ENCODE assay signal across 17 cellular contexts in the genomic region with DNA sequence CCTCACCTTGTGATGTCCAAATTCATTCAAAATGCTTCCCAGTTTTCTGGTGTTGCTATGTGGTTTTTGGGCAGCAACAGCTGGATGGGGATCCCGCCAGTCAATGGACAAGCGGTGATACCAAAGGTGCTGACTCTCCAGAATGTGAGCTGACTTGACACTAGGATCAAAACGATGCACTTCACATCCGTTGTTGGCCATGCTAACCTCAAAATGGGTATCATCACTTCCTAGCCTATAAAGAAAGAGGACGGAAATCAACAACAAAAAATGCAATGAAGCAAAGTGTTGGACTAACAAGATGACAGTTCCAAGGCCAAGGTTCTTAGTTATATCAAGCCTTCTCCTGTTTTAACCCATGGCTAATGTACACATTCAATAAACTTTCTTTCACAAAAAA. TPM values are rescaled to one million over a fixed set of nuclear protein-coding genes. Genes with fewer than 3 reads are reported as not detected.
DNase-seq lines count a peak whose midpoint lies in the region; ATAC-seq, FAIRE-seq and TF ChIP-seq lines count a peak whose summit lies in the region.
"Had no signal": no experiment of that assay in that cellular context is flagged by ENCODE, and none has a peak within 500 bp of the region (broad histone marks: within the 10 kb centered on the region; RNA-seq: fewer than 3 reads in every experiment).

No MANE protein-coding gene starts in this region.

- DNase-seq in CD4-positive, alpha-beta memory T cell, result peak in 2 of 5 donors; percentile 0 to 8
- no peak for DNase-seq in D721Med (ENCODE audit: insufficient read length, low spot score)
- no peak for DNase-seq in central memory CD8-positive, alpha-beta T cell (ENCODE audit: low spot score in 2 of 2)
- DNase-seq in stimulated activated effector memory CD8-positive, alpha-beta T cell treated with anti-CD3 and anti-CD28 coated beads, Interleukin-12 subunit alpha, Interleukin-12 subunit beta, amount 100 ng/mL, for 72 hours (ENCODE audit: low spot score in 2 of 2), result no peak
- DNase-seq in activated CD8-positive, alpha-beta T cell treated with anti-CD3 and anti-CD28 coated beads for 36 hours, result no peak
- no peak for DNase-seq in NCI-H526 treated with DMSO at 0.1 percent for 48 hours (lab: John Stamatoyannopoulos, UW)
- DNase-seq: BE2C, DMS 273 treated with DMSO at 0.1 percent for 48 hours, GM23248, IMR-90 had no signal

- no peak for TF ChIP-seq CTCF in D721Med (IDR thresholded peaks at IDR 0.05; ENCODE audit: insufficient read depth, missing control alignments)
- no peak for TF ChIP-seq CTCF in activated CD8-positive, alpha-beta T cell treated with anti-CD3 and anti-CD28 coated beads for 36 hours (IDR thresholded peaks at IDR 0.05)

- no peak overlapping the region for H3K4me3 ChIP-seq in CD4-positive, alpha-beta memory T cell (ENCODE audit: low read length in 2 of 2)
- H3K4me3 ChIP-seq: GM23248 had no signal

- peaks cover 0 to 14% (median 3%) of the 10 kb centered on the region in 4 donors for H3K4me1 Mint-ChIP-seq in CD4-positive, alpha-beta memory T cell
- peaks cover 6% of the 10 kb centered on the region for H3K4me1 Mint-ChIP-seq in central memory CD8-positive, alpha-beta T cell
- peaks cover 4% of the 10 kb centered on the region for H3K4me1 Mint-ChIP-seq in stimulated activated effector memory CD8-positive, alpha-beta T cell treated with anti-CD3 and anti-CD28 coated beads, Interleukin-12 subunit alpha, Interleukin-12 subunit beta, amount 100 ng/mL, for 72 hours
- peaks cover 25% of the 10 kb centered on the region for H3K4me1 Mint-ChIP-seq in activated CD8-positive, alpha-beta T cell treated with anti-CD3 and anti-CD28 coated beads for 36 hours (ENCODE audit: low read depth)

- H3K4me1 ChIP-seq in CD4-positive, alpha-beta memory T cell (ENCODE audit: insufficient read depth, low read length), result no peaks in the 10 kb centered on the region
- H3K4me1 ChIP-seq: BE2C had no signal

- H3K36me3 Mint-ChIP-seq in CD4-positive, alpha-beta memory T cell, result no peaks in the 10 kb centered on the region
- H3K36me3 Mint-ChIP-seq in central memory CD8-positive, alpha-beta T cell (ENCODE audit: insufficient read depth), result peaks cover 2% of the 10 kb centered on the region
- no peaks in the 10 kb centered on the region for H3K36me3 Mint-ChIP-seq in stimulated activated effector memory CD8-positive, alpha-beta T cell treated with anti-CD3 and anti-CD28 coated beads, Interleukin-12 subunit alpha, Interleukin-12 subunit beta, amount 100 ng/mL, for 72 hours
- no peaks in the 10 kb centered on the region for H3K36me3 Mint-ChIP-seq in activated CD8-positive, alpha-beta T cell treated with anti-CD3 and anti-CD28 coated beads for 36 hours (ENCODE audit: low read depth)

- POLR2A ChIA-PET in CD4-positive, alpha-beta memory T cell (lab: Charles Lee; ENCODE audit: partially characterized antibody), result no interaction called here
- POLR2A ChIA-PET in activated CD8-positive, alpha-beta T cell treated with anti-CD3 and anti-CD28 coated beads for 36 hours (lab: Charles Lee), result no interaction called here

- no peaks in the 10 kb centered on the region for H3K36me3 ChIP-seq in CD4-positive, alpha-beta memory T cell (ENCODE audit: insufficient read depth, low read length)
- H3K36me3 ChIP-seq: BE2C had no signal

- FAIRE-seq in D721Med (lab: Jason Lieb, UNC), result peak; percentile 68
- FAIRE-seq: A204.1, H54 had no signal

- ATAC-seq in central memory CD8-positive, alpha-beta T cell (replicated peaks; ENCODE audit: extremely low read depth, poor library complexity, severe bottlenecking), result no peak
- ATAC-seq in stimulated activated effector memory CD8-positive, alpha-beta T cell treated with anti-CD3 and anti-CD28 coated beads, Interleukin-12 subunit alpha, Interleukin-12 subunit beta, amount 100 ng/mL, for 72 hours, result peak; percentile 54
- no peak for ATAC-seq in activated CD8-positive, alpha-beta T cell treated with anti-CD3 and anti-CD28 coated beads for 36 hours
- ATAC-seq in HG03025 (IDR thresholded peaks at IDR 0.05; ENCODE audit: low FRiP score, unreplicated experiment), result no peak
- ATAC-seq: HCT116 had no signal

- no peak overlapping the region for H3K27ac ChIP-seq in CD4-positive, alpha-beta memory T cell (ENCODE audit: low read depth, low read length)
- H3K27ac ChIP-seq: C4-2B, GM23248 had no signal

- H3K4me3 Mint-ChIP-seq in CD4-positive, alpha-beta memory T cell, result peak overlapping the region in 7 of 8 donors; percentile 52 to 73 (median 60)
- H3K4me3 Mint-ChIP-seq in central memory CD8-positive, alpha-beta T cell, result peak overlapping the region; percentile 27
- H3K4me3 Mint-ChIP-seq in stimulated activated effector memory CD8-positive, alpha-beta T cell treated with anti-CD3 and anti-CD28 coated beads, Interleukin-12 subunit alpha, Interleukin-12 subunit beta, amount 100 ng/mL, for 72 hours, result no peak overlapping the region
- no peak overlapping the region for H3K4me3 Mint-ChIP-seq in activated CD8-positive, alpha-beta T cell treated with anti-CD3 and anti-CD28 coated beads for 36 hours

- peak overlapping the region in 1 of 7 donors; percentile 28 for H3K27ac Mint-ChIP-seq in CD4-positive, alpha-beta memory T cell
- H3K27ac Mint-ChIP-seq in central memory CD8-positive, alpha-beta T cell (ENCODE audit: low read depth), result no peak overlapping the region
- H3K27ac Mint-ChIP-seq in stimulated activated effector memory CD8-positive, alpha-beta T cell treated with anti-CD3 and anti-CD28 coated beads, Interleukin-12 subunit alpha, Interleukin-12 subunit beta, amount 100 ng/mL, for 72 hours, result no peak overlapping the region
- H3K27ac Mint-ChIP-seq in activated CD8-positive, alpha-beta T cell treated with anti-CD3 and anti-CD28 coated beads for 36 hours, result no peak overlapping the region

- peaks cover 22 to 26% of the 10 kb centered on the region in 2 donors for H3K27me3 Mint-ChIP-seq in CD4-positive, alpha-beta memory T cell
- peaks cover 26% of the 10 kb centered on the region for H3K27me3 Mint-ChIP-seq in central memory CD8-positive, alpha-beta T cell
- no peaks in the 10 kb centered on the region for H3K27me3 Mint-ChIP-seq in activated CD8-positive, alpha-beta T cell treated with anti-CD3 and anti-CD28 coated beads for 36 hours

- H3K9me3 ChIP-seq in CD4-positive, alpha-beta memory T cell (ENCODE audit: control insufficient read depth in 1 of 2, low read length in 2 of 2), result no peaks in the 10 kb centered on the region
- H3K9me3 ChIP-seq: BE2C had no signal

- intact Hi-C loops in CD4-positive, alpha-beta memory T cell (cut with micrococcal nuclease), result no loop called here
- intact Hi-C loops in activated CD8-positive, alpha-beta T cell treated with anti-CD3 and anti-CD28 coated beads for 36 hours (cut with micrococcal nuclease), result no loop called here

- CTCF ChIA-PET in CD4-positive, alpha-beta memory T cell (lab: Charles Lee; ENCODE audit: partially characterized antibody), result no interaction called here
- CTCF ChIA-PET in activated CD8-positive, alpha-beta T cell treated with anti-CD3 and anti-CD28 coated beads for 36 hours (lab: Charles Lee), result no interaction called here

- no peaks in the 10 kb centered on the region for H3K9me3 Mint-ChIP-seq in CD4-positive, alpha-beta memory T cell
- no peaks in the 10 kb centered on the region for H3K9me3 Mint-ChIP-seq in central memory CD8-positive, alpha-beta T cell
- no peaks in the 10 kb centered on the region for H3K9me3 Mint-ChIP-seq in stimulated activated effector memory CD8-positive, alpha-beta T cell treated with anti-CD3 and anti-CD28 coated beads, Interleukin-12 subunit alpha, Interleukin-12 subunit beta, amount 100 ng/mL, for 72 hours
- no peaks in the 10 kb centered on the region for H3K9me3 Mint-ChIP-seq in activated CD8-positive, alpha-beta T cell treated with anti-CD3 and anti-CD28 coated beads for 36 hours

- no peaks in the 10 kb centered on the region for H3K27me3 ChIP-seq in CD4-positive, alpha-beta memory T cell (ENCODE audit: insufficient read depth, low read length)
- H3K27me3 ChIP-seq: BE2C had no signal

RNA-seq across cellular contexts. Expression of gene METTL24, which starts 59.2 kb away (rescaled TPM):
- under 1 TPM; 0.29 to 0.39 TPM for total RNA-seq in CD4-positive, alpha-beta memory T cell
- under 1 TPM in 1 of 2 donors, not detected in 1; 0.69 TPM for polyA plus RNA-seq in CD4-positive, alpha-beta memory T cell
- not detected for total RNA-seq in activated CD8-positive, alpha-beta T cell treated with anti-CD3 and anti-CD28 coated beads for 36 hours
- total RNA-seq: Daoy, GM23248, IMR-90 had no signal
- polyA plus RNA-seq: AG04450, GM23248, IMR-90 had no signal

Comparison
In these comparisons a context has a peak if more than half of its experiments do, and no peak if none do; other contexts are left out.
1. H3K4me3 Mint-ChIP-seq: peak in CD4-positive, alpha-beta memory T cell (7 of 8) and central memory CD8-positive, alpha-beta T cell (single experiment); none in stimulated activated effector memory CD8-positive, alpha-beta T cell treated with anti-CD3 and anti-CD28 coated beads, Interleukin-12 subunit alpha, Interleukin-12 subunit beta, amount 100 ng/mL, for 72 hours (single experiment) and activated CD8-positive, alpha-beta T cell treated with anti-CD3 and anti-CD28 coated beads for 36 hours (single experiment).